ENCODE assay signal across 10 cellular contexts in genomic region chr6:6006428-6007310, GRCh38. TPM values are rescaled to one million over a fixed set of nuclear protein-coding genes. Genes with fewer than 3 reads are reported as not detected.
A peak's percentile ranks its signal among the peaks of the same experiment; 100 is the strongest.
DNase-seq lines count a peak whose midpoint lies in the region; ATAC-seq, FAIRE-seq and TF ChIP-seq lines count a peak whose summit lies in the region.
"Had no signal": no experiment of that assay in that cellular context is flagged by ENCODE, and none has a peak within 500 bp of the region (broad histone marks: within the 10 kb centered on the region; RNA-seq: fewer than 3 reads in every experiment).

TSS of gene NRN1 (minus strand) at chr6:6006925. CDS start at chr6:6006749, 176 bp downstream.

- no peak for ATAC-seq in HG03097 (IDR thresholded peaks at IDR 0.05; ENCODE audit: low FRiP score, unreplicated experiment)
- ATAC-seq in HG02642 (IDR thresholded peaks at IDR 0.05; ENCODE audit: poor library complexity, unreplicated experiment) = no peak

- H3K4me1 Mint-ChIP-seq in activated naive CD4-positive, alpha-beta T cell treated with anti-CD3 and anti-CD28 coated beads, Interleukin-2, amount 50 U/mL, for 24 hours = peaks cover 52% of the 10 kb centered on the region
- peaks cover 57% of the 10 kb centered on the region for H3K4me1 Mint-ChIP-seq in nephron progenitor cell

- H3K27ac Mint-ChIP-seq in activated naive CD4-positive, alpha-beta T cell treated with anti-CD3 and anti-CD28 coated beads, Interleukin-2, amount 50 U/mL, for 24 hours = peak within 1 kb of the TSS; percentile 87
- H3K27ac Mint-ChIP-seq in nephron progenitor cell = no peak within 1 kb of the TSS

- peaks cover 2% of the 10 kb centered on the region for H3K36me3 Mint-ChIP-seq in activated naive CD4-positive, alpha-beta T cell treated with anti-CD3 and anti-CD28 coated beads, Interleukin-2, amount 50 U/mL, for 24 hours
- no peaks in the 10 kb centered on the region for H3K36me3 Mint-ChIP-seq in nephron progenitor cell (ENCODE audit: low read depth)

- in situ Hi-C loops in endometrial microvascular endothelial cells (cut with HindIII; ENCODE audit: inconsistent ontology term, low pct_unique_long_range_greater_than_20kb, low sequenced_read_pairs) = no loop called here

- no peak for DNase-seq in activated naive CD4-positive, alpha-beta T cell (lab: John Stamatoyannopoulos, UW)
- DNase-seq in nephron progenitor cell = peak; percentile 29
- DNase-seq in RCC 7860 (ENCODE audit: low spot score) = no peak

- H3K27me3 Mint-ChIP-seq in activated naive CD4-positive, alpha-beta T cell treated with anti-CD3 and anti-CD28 coated beads, Interleukin-2, amount 50 U/mL, for 24 hours = peaks cover 53% of the 10 kb centered on the region
- H3K27me3 Mint-ChIP-seq in nephron progenitor cell (ENCODE audit: low read depth, poor library complexity) = peaks cover 87% of the 10 kb centered on the region

- no peak for TF ChIP-seq CTCF in nephron progenitor cell (IDR thresholded peaks at IDR 0.05)

- no peak for FAIRE-seq in RCC 7860 (lab: Jason Lieb, UNC)
- FAIRE-seq: endometrium, GM18507 had no signal

- H3K4me3 Mint-ChIP-seq in activated naive CD4-positive, alpha-beta T cell treated with anti-CD3 and anti-CD28 coated beads, Interleukin-2, amount 50 U/mL, for 24 hours = peak within 1 kb of the TSS; percentile 81
- peak within 1 kb of the TSS; percentile 82 for H3K4me3 Mint-ChIP-seq in nephron progenitor cell

- peaks cover 5% of the 10 kb centered on the region for H3K9me3 Mint-ChIP-seq in activated naive CD4-positive, alpha-beta T cell treated with anti-CD3 and anti-CD28 coated beads, Interleukin-2, amount 50 U/mL, for 24 hours
- H3K9me3 Mint-ChIP-seq in nephron progenitor cell = no peaks in the 10 kb centered on the region

TF ChIP-seq in PFSK-1, 5 proteins besides CTCF, POLR2A, EP300 and RAD21:
- no peak for TF ChIP-seq TAF1 (IDR thresholded peaks at IDR 0.05; ENCODE audit: borderline replicate concordance, insufficient read depth, low read length)
- TF ChIP-seq REST (IDR thresholded peaks at IDR 0.05; ENCODE audit: insufficient read depth in 1 of 2, low read depth in 2 of 2, low read length in 2 of 2) = no peak
- TF ChIP-seq POLR2AphosphoS5 (IDR thresholded peaks at IDR 0.05; ENCODE audit: low read depth, low read length) = peak; percentile 59
- TF ChIP-seq FOXP2 (optimal IDR thresholded peaks at IDR 0.05; ENCODE audit: borderline replicate concordance, extremely low read depth, extremely low read length, insufficient read depth) = no peak
- TF ChIP-seq SIN3A (IDR thresholded peaks at IDR 0.05; ENCODE audit: borderline replicate concordance, insufficient read depth, low read length) = peak; percentile 24; the same call in 1 of the 2 replicates

RNA-seq across cellular contexts. Expression of gene NRN1, which starts in this region (rescaled TPM):
- polyA plus RNA-seq in PFSK-1 (2012; ENCODE audit: insufficient read length, low read depth) = 23.0 TPM
- 30.0 TPM for total RNA-seq in endometrial microvascular endothelial cells (ENCODE audit: inconsistent ontology term)
